ENCODE assay signal across 9 cellular contexts in the genomic region with DNA sequence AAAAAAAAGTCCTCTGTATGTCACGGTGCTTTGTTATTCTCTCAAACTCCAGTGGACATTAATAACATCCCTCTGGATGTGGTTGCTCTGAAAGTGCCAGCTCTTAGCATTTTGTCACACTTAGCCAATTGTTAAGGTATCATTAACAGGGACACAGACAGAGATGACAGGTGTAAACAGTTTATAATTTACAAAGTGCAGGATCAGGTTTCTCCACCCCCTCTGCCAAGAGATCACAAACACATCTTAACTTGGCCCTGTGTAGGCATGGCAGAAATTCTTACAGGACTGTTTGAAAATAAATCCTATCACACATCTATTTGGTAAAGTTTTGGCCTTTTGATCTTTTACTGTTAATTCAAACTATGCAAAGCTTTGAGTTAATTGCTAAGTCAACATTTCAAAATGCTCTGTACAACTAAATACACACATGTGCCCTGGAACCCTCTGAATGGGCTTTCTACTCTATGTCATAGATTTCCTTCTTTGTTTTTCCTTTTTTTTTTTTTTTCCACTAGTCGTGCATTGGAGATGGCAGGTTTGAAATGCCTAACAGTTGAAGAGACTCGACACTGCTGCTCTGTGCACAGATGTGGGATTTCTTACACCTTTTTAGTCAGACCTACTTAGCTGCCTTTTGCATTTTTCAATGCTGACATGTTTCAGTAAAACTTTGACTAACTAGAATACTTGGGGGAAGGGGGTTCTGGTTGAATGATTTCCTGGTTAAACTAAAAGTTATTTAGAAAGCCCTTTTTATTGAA. TPM values are rescaled to one million over a fixed set of nuclear protein-coding genes. Genes with fewer than 3 reads are reported as not detected.
A peak's percentile ranks its signal among the peaks of the same experiment; 100 is the strongest.
DNase-seq lines count a peak whose midpoint lies in the region; ATAC-seq, FAIRE-seq and TF ChIP-seq lines count a peak whose summit lies in the region.
"Had no signal": no experiment of that assay in that cellular context is flagged by ENCODE, and none has a peak within 500 bp of the region (broad histone marks: within the 10 kb centered on the region; RNA-seq: fewer than 3 reads in every experiment).

No MANE protein-coding gene starts in this region.

- H3K4me1 Mint-ChIP-seq in osteocyte (ENCODE audit: unreplicated experiment) = no peaks in the 10 kb centered on the region
- H3K4me1 Mint-ChIP-seq in naive thymus-derived CD8-positive, alpha-beta T cell = no peaks in the 10 kb centered on the region

- no peak overlapping the region for H3K4me3 Mint-ChIP-seq in osteocyte (ENCODE audit: unreplicated experiment)
- H3K4me3 Mint-ChIP-seq in naive thymus-derived CD8-positive, alpha-beta T cell = no peak overlapping the region

- H3K27ac Mint-ChIP-seq in osteocyte (ENCODE audit: unreplicated experiment) = no peak overlapping the region
- H3K27ac Mint-ChIP-seq in naive thymus-derived CD8-positive, alpha-beta T cell = no peak overlapping the region

- H3K9me3 Mint-ChIP-seq in osteocyte (ENCODE audit: unreplicated experiment) = no peaks in the 10 kb centered on the region
- no peaks in the 10 kb centered on the region for H3K9me3 Mint-ChIP-seq in naive thymus-derived CD8-positive, alpha-beta T cell

- no peaks in the 10 kb centered on the region for H3K36me3 Mint-ChIP-seq in osteocyte (ENCODE audit: unreplicated experiment)
- H3K36me3 Mint-ChIP-seq in naive thymus-derived CD8-positive, alpha-beta T cell = no peaks in the 10 kb centered on the region

- H3K27ac ChIP-seq in caudate nucleus (ENCODE audit: low read depth, low read length) = no peak overlapping the region
- H3K27ac ChIP-seq: C4-2B had no signal

- DNase-seq in GM18507 (ENCODE audit: extremely low spot score, insufficient read length, low read depth) (no peak), NCI-H345 (lab: John Stamatoyannopoulos, UW) (peak; percentile 66), left lobe of liver (ENCODE audit: low spot score) (no peak), osteocyte (ENCODE audit: extremely low spot score, unreplicated experiment) (no peak), caudate nucleus (lab: John Stamatoyannopoulos, UW) (no peak)
- no peak for DNase-seq in stimulated activated CD4-positive, alpha-beta T cell treated with anti-CD3 and anti-CD28 coated beads, Interleukin-2, amount 100 ng/mL, for 48 hours
- no peak for DNase-seq in naive thymus-derived CD8-positive, alpha-beta T cell

- POLR2A ChIA-PET in naive thymus-derived CD8-positive, alpha-beta T cell (lab: Charles Lee) = no interaction called here

- TF ChIP-seq CTCF in osteocyte (IDR thresholded peaks at IDR 0.05) = no peak

- peak; percentile 53 for ATAC-seq in HG03066 (IDR thresholded peaks at IDR 0.05; ENCODE audit: low read depth, unreplicated experiment)
- peak; percentile 31 for ATAC-seq in left lobe of liver
- ATAC-seq in naive thymus-derived CD8-positive, alpha-beta T cell = no peak

- peak; percentile 59 for FAIRE-seq in GM18507 (lab: Jason Lieb, UNC)

- H3K27me3 Mint-ChIP-seq in osteocyte (ENCODE audit: unreplicated experiment) = peaks cover 4% of the 10 kb centered on the region
- H3K27me3 Mint-ChIP-seq in naive thymus-derived CD8-positive, alpha-beta T cell = no peaks in the 10 kb centered on the region

RNA-seq across cellular contexts. Expression of a gene that starts 41.7 kb away (rescaled TPM):
- total RNA-seq in left lobe of liver (7.9 TPM), osteocyte (2.3 and 2.6 TPM in 2 replicates)
- not detected for total RNA-seq in naive thymus-derived CD8-positive, alpha-beta T cell
- polyA plus RNA-seq in naive thymus-derived CD8-positive, alpha-beta T cell = under 1 TPM; 0.18 to 0.69 (median 0.22) TPM

Comparison
In these comparisons a context has a peak if more than half of its experiments do, and no peak if none do; other contexts are left out.
1. ATAC-seq: peak in HG03066 (single experiment) and left lobe of liver (single experiment); none in naive thymus-derived CD8-positive, alpha-beta T cell (0 of 2).